11 cellular contexts compared by ENCODE assay signal in genomic region chr2:191318729-191319078, GRCh38.
A peak's percentile ranks its signal among the peaks of the same experiment; 100 is the strongest.
DNase-seq lines count a peak whose midpoint lies in the region; ATAC-seq and TF ChIP-seq lines count a peak whose summit lies in the region.
"Had no signal": no experiment of that assay in that cellular context is flagged by ENCODE, and none has a peak within 500 bp of the region (broad histone marks: within the 10 kb centered on the region; RNA-seq: fewer than 3 reads in every experiment).

No MANE protein-coding gene starts in this region.

- H3K4me3 ChIP-seq in H7 (ENCODE audit: insufficient read depth, low read depth, low read length) (no peak overlapping the region), foreskin fibroblast (ENCODE audit: low read depth in 1 of 2, low read length in 2 of 2) (no peak overlapping the region), parathyroid adenoma (ENCODE audit: low read depth, low read length) (no peak overlapping the region)
- H3K4me3 ChIP-seq: GM12878 had no signal

- H3K4me2 ChIP-seq in parathyroid adenoma (ENCODE audit: low read length) = no peak overlapping the region

- no peaks in the 10 kb centered on the region for H3K79me2 ChIP-seq in parathyroid adenoma

- peak overlapping the region; percentile 41 for H2AFZ ChIP-seq in parathyroid adenoma

- no peaks in the 10 kb centered on the region for H3K27me3 ChIP-seq in H7 (ENCODE audit: control insufficient read depth, insufficient read depth, low read length)
- no peaks in the 10 kb centered on the region for H3K27me3 ChIP-seq in parathyroid adenoma (ENCODE audit: control insufficient read depth, insufficient read depth, low read length)

- H3K36me3 ChIP-seq in H7 (replicated peaks; ENCODE audit: control insufficient read depth, insufficient read depth, low read length) = no peaks in the 10 kb centered on the region
- no peaks in the 10 kb centered on the region for H3K36me3 ChIP-seq in parathyroid adenoma (ENCODE audit: control insufficient read depth, insufficient read depth, low read length)

- intact Hi-C loops in head of caudate nucleus (cut with DNase I) = no loop called here

- ATAC-seq in HG03108 (IDR thresholded peaks at IDR 0.05; ENCODE audit: unreplicated experiment) = no peak
- ATAC-seq in GM21360 (IDR thresholded peaks at IDR 0.05; ENCODE audit: unreplicated experiment) = no peak
- ATAC-seq: GM12878 had no signal

- TF ChIP-seq CTCF in foreskin fibroblast (IDR thresholded peaks at IDR 0.05; ENCODE audit: low read depth, low read length) (no peak), parathyroid adenoma (IDR thresholded peaks at IDR 0.05) (no peak)

- peaks cover 11% of the 10 kb centered on the region for H3K4me1 ChIP-seq in parathyroid adenoma

- H3K9ac ChIP-seq in parathyroid adenoma = no peak overlapping the region

- H3K27ac ChIP-seq in parathyroid adenoma = no peak overlapping the region

- peak; percentile 35 for DNase-seq in H7
- DNase-seq in RPMI7951 (ENCODE audit: low read depth) = peak; percentile 84
- peak; percentile 78 to 85 for DNase-seq in foreskin fibroblast
- DNase-seq in head of caudate nucleus = no peak
- DNase-seq in SKM-1 (lab: John Stamatoyannopoulos, UW; ENCODE audit: unreplicated experiment) = no peak
- DNase-seq: NCI-H69; stimulated activated CD4-positive, alpha-beta T cell treated with anti-CD3 and anti-CD28 coated beads, Interleukin-1b, Interleukin-23, amount 100 ng/mL, for 48 hours had no signal

- no peaks in the 10 kb centered on the region for H3K9me3 ChIP-seq in parathyroid adenoma (ENCODE audit: control insufficient read depth, low read length)

Comparison
In these comparisons a context has a peak if more than half of its experiments do, and no peak if none do; other contexts are left out.
1. DNase-seq: peak in H7 (single experiment), RPMI7951 (single experiment) and foreskin fibroblast (2 of 2); none in head of caudate nucleus (0 of 42) and SKM-1 (single experiment).